1 cellular context compared by ENCODE assay signal in genomic region chr2:55618649-55619055, GRCh38.
A peak's percentile ranks its signal among the peaks of the same experiment; 100 is the strongest.
TF ChIP-seq lines count a peak whose summit lies in the region.

No MANE protein-coding gene starts in this region.

TF ChIP-seq in HepG2, 621 proteins besides CTCF, POLR2A, EP300 and RAD21 (continued from another document and continues in another):
- TF ChIP-seq ZXDC (CRISPR knock-in tag; IDR thresholded peaks at IDR 0.05): no peak; the same call in 1 of the 2 replicates
- TF ChIP-seq SKIL (CRISPR knock-in tag; IDR thresholded peaks at IDR 0.05; ENCODE audit: borderline replicate concordance): no peak
- no peak for TF ChIP-seq ZFP62 (CRISPR knock-in tag; IDR thresholded peaks at IDR 0.05)
- no peak for TF ChIP-seq ZKSCAN8 (CRISPR knock-in tag; IDR thresholded peaks at IDR 0.05; ENCODE audit: borderline replicate concordance)
- no peak for TF ChIP-seq ZNF350 (CRISPR knock-in tag; IDR thresholded peaks at IDR 0.05; ENCODE audit: borderline replicate concordance, low read depth)
- no peak for TF ChIP-seq ZNF850 (CRISPR knock-in tag; conservative IDR thresholded peaks at IDR 0.05)
- TF ChIP-seq ZNF704 (CRISPR knock-in tag; IDR thresholded peaks at IDR 0.05; ENCODE audit: borderline replicate concordance): no peak
- no peak for TF ChIP-seq DR1 (CRISPR knock-in tag; IDR thresholded peaks at IDR 0.05)
- TF ChIP-seq HDAC2 (CRISPR knock-in tag; IDR thresholded peaks at IDR 0.05): peak; percentile 56
- TF ChIP-seq REL (CRISPR knock-in tag; conservative IDR thresholded peaks at IDR 0.05): no peak
- TF ChIP-seq TIGD3 (CRISPR knock-in tag; IDR thresholded peaks at IDR 0.05; ENCODE audit: borderline replicate concordance): no peak
- no peak for TF ChIP-seq ZUFSP (CRISPR knock-in tag; IDR thresholded peaks at IDR 0.05; ENCODE audit: borderline replicate concordance)
- TF ChIP-seq ZFP37 (CRISPR knock-in tag; IDR thresholded peaks at IDR 0.05; ENCODE audit: borderline replicate concordance): no peak
- TF ChIP-seq MED13 (CRISPR knock-in tag; IDR thresholded peaks at IDR 0.05): no peak
- TF ChIP-seq ZNF382 (CRISPR knock-in tag; IDR thresholded peaks at IDR 0.05; ENCODE audit: borderline replicate concordance): no peak
- no peak for TF ChIP-seq ZNF616 (CRISPR knock-in tag; IDR thresholded peaks at IDR 0.05; ENCODE audit: low read depth)
- TF ChIP-seq ZNF780A (CRISPR knock-in tag; IDR thresholded peaks at IDR 0.05): no peak
- no peak for TF ChIP-seq ZNF513 (CRISPR knock-in tag; conservative IDR thresholded peaks at IDR 0.05)
- no peak for TF ChIP-seq RFX1 (IDR thresholded peaks at IDR 0.05)
- peak; percentile 54; the same call in 1 of the 2 replicates for TF ChIP-seq CREM (IDR thresholded peaks at IDR 0.05)
- TF ChIP-seq CREM (CRISPR knock-in tag; IDR thresholded peaks at IDR 0.05): no peak
- no peak for TF ChIP-seq MAFF (IDR thresholded peaks at IDR 0.05; ENCODE audit: low read depth, low read length)
- no peak for TF ChIP-seq MTA3 (CRISPR knock-in tag; IDR thresholded peaks at IDR 0.05)
- TF ChIP-seq POLR2AphosphoS5 (IDR thresholded peaks at IDR 0.05; ENCODE audit: low read depth, low read length): peak; percentile 73
- peak; percentile 13; the same call in 1 of the 2 replicates for TF ChIP-seq ZBTB25 (CRISPR knock-in tag; IDR thresholded peaks at IDR 0.05)
- TF ChIP-seq KDM3A (CRISPR knock-in tag; IDR thresholded peaks at IDR 0.05; ENCODE audit: low read depth): no peak
- no peak for TF ChIP-seq RERE (CRISPR knock-in tag; IDR thresholded peaks at IDR 0.05; ENCODE audit: low read depth)
- TF ChIP-seq SRSF1 (optimal IDR thresholded peaks at IDR 0.05; ENCODE audit: low read depth, low read length): no peak
- no peak for TF ChIP-seq TSC22D2 (CRISPR knock-in tag; IDR thresholded peaks at IDR 0.05; ENCODE audit: borderline replicate concordance)
- no peak; the same call in 1 of the 2 replicates for TF ChIP-seq TRAFD1 (CRISPR knock-in tag; IDR thresholded peaks at IDR 0.05; ENCODE audit: borderline replicate concordance)
- TF ChIP-seq ZBTB14 (CRISPR knock-in tag; IDR thresholded peaks at IDR 0.05): no peak
- no peak; the same call in 1 of the 2 replicates for TF ChIP-seq RNF219 (CRISPR knock-in tag; IDR thresholded peaks at IDR 0.05)
- TF ChIP-seq DMAP1 (CRISPR knock-in tag; IDR thresholded peaks at IDR 0.05): 0 out of 2 replicates have a peak, but pooled peaks have one; percentile 48
- no peak for TF ChIP-seq ZNF891 (CRISPR knock-in tag; IDR thresholded peaks at IDR 0.05)
- no peak for TF ChIP-seq ZKSCAN5 (CRISPR knock-in tag; IDR thresholded peaks at IDR 0.05)
